In genomic region chr11:78783301-78783700, GRCh38 we compare ENCODE assay signal across 23 cellular contexts.
"Had no signal": no experiment of that assay in that cellular context is flagged by ENCODE, and none has a peak within 500 bp of the region (broad histone marks: within the 10 kb centered on the region; RNA-seq: fewer than 3 reads in every experiment).

No MANE protein-coding gene starts in this region.

- H2AFZ ChIP-seq: parathyroid adenoma had no signal

- H3K27ac ChIP-seq: coronary artery, heart left ventricle, left lung, lower lobe of right lung, parathyroid adenoma, prostate gland, tibial artery, upper lobe of left lung, uterus had no signal

- H3K9me3 Mint-ChIP-seq: memory B cell; nephron; stimulated activated effector memory CD8-positive, alpha-beta T cell treated with anti-CD3 and anti-CD28 coated beads, Interleukin-12 subunit alpha, Interleukin-12 subunit beta, amount 100 ng/mL, for 72 hours had no signal

- H3K36me3 ChIP-seq: heart left ventricle, left lung, lower lobe of right lung, prostate gland, tibial artery, upper lobe of left lung, uterus had no signal

- DNase-seq: effector CD4-positive, alpha-beta T cell; foreskin melanocyte; heart left ventricle; left lung; lower lobe of right lung; midbrain; naive B cell; occipital lobe; small intestine; stimulated activated CD4-positive, alpha-beta T cell treated with anti-CD3 and anti-CD28 coated beads, Interleukin-4, amount 100 ng/mL, for 1 hour; stimulated activated CD8-positive, alpha-beta memory T cell treated with anti-CD3 and anti-CD28 coated beads, Interleukin-4, amount 100 ng/mL, for 48 hours; stimulated activated naive CD8-positive, alpha-beta T cell treated with anti-CD3 and anti-CD28 coated beads, Interleukin-15, Interleukin-2, amounts not matched to agents 100 U/mL and 50 U/mL, for 24 hours; tibial artery; upper lobe of left lung; uterus had no signal

- H3K9me3 ChIP-seq: heart left ventricle, left lung, lower lobe of right lung, prostate gland, tibial artery, upper lobe of left lung, uterus had no signal

- H3K4me3 Mint-ChIP-seq: memory B cell; naive B cell; nephron; stimulated activated effector memory CD8-positive, alpha-beta T cell treated with anti-CD3 and anti-CD28 coated beads, Interleukin-12 subunit alpha, Interleukin-12 subunit beta, amount 100 ng/mL, for 72 hours had no signal

- H3K27ac Mint-ChIP-seq: memory B cell; naive B cell; nephron; stimulated activated effector memory CD8-positive, alpha-beta T cell treated with anti-CD3 and anti-CD28 coated beads, Interleukin-12 subunit alpha, Interleukin-12 subunit beta, amount 100 ng/mL, for 72 hours had no signal

- H3K4me1 Mint-ChIP-seq: memory B cell; naive B cell; stimulated activated effector memory CD8-positive, alpha-beta T cell treated with anti-CD3 and anti-CD28 coated beads, Interleukin-12 subunit alpha, Interleukin-12 subunit beta, amount 100 ng/mL, for 72 hours had no signal

- H3K4me1 ChIP-seq: parathyroid adenoma, prostate gland, tibial artery, uterus had no signal

- ATAC-seq: heart left ventricle; left lung; lower lobe of right lung; sciatic nerve; stimulated activated effector memory CD8-positive, alpha-beta T cell treated with anti-CD3 and anti-CD28 coated beads, Interleukin-12 subunit alpha, Interleukin-12 subunit beta, amount 100 ng/mL, for 72 hours; stimulated activated naive CD8-positive, alpha-beta T cell treated with anti-CD3 and anti-CD28 coated beads, Interleukin-15, Interleukin-2, amounts not matched to agents 100 U/mL and 50 U/mL, for 24 hours had no signal

- H3K4me3 ChIP-seq: coronary artery, heart left ventricle, left lung, lower lobe of right lung, prostate gland, tibial artery, upper lobe of left lung, uterus had no signal

- H3K27me3 ChIP-seq: heart left ventricle, left lung, tibial artery, upper lobe of left lung, uterus had no signal

- H3K79me2 ChIP-seq: parathyroid adenoma had no signal

- FAIRE-seq: islet of Langerhans, small intestine had no signal

- H3K36me3 Mint-ChIP-seq: memory B cell; naive B cell; stimulated activated effector memory CD8-positive, alpha-beta T cell treated with anti-CD3 and anti-CD28 coated beads, Interleukin-12 subunit alpha, Interleukin-12 subunit beta, amount 100 ng/mL, for 72 hours had no signal

- H3K9ac ChIP-seq: parathyroid adenoma had no signal
